In genomic region chr11:418343-419247, GRCh38 we compare ENCODE assay signal across 1 cellular context.
TF ChIP-seq lines count a peak whose summit lies in the region.

No MANE protein-coding gene starts in this region.

TF ChIP-seq in HepG2, 621 proteins besides CTCF, POLR2A, EP300 and RAD21:
- 0 out of 2 replicates have a peak, but pooled peaks have one; percentile 19 for TF ChIP-seq NR2F6 (IDR thresholded peaks at IDR 0.05)
- TF ChIP-seq NR2F6 (CRISPR knock-in tag; IDR thresholded peaks at IDR 0.05) = no peak
- no peak for TF ChIP-seq ZBTB7A (CRISPR knock-in tag; IDR thresholded peaks at IDR 0.05)
- no peak for TF ChIP-seq ZNF563 (CRISPR knock-in tag; IDR thresholded peaks at IDR 0.05)
